In the genomic region with DNA sequence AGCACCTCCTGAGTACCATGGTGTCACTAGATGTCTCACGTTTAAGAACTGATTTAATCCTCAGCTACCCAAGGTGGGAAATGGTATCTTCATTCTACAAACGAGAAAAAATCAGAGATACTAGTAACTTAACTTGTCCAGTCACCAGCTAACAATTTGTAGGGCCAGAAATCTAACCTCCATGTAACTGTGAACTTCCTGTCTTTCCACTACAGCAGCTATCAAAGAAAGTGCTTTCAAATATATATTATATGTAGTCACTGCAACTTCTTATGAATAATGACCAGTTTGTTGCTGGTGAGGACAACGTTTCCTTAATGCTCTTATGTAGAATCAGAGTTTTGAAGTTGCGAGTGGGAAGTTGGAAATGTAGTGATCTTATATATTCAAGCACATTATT, we compare ENCODE assay signal across 9 cellular contexts. TPM values are rescaled to one million over a fixed set of nuclear protein-coding genes. Genes with fewer than 3 reads are reported as not detected.
DNase-seq lines count a peak whose midpoint lies in the region; ATAC-seq lines count a peak whose summit lies in the region.
"Had no signal": no experiment of that assay in that cellular context is flagged by ENCODE, and none has a peak within 500 bp of the region (broad histone marks: within the 10 kb centered on the region; RNA-seq: fewer than 3 reads in every experiment).

No MANE protein-coding gene starts in this region.

- H2AFZ ChIP-seq in GM23248, result no peak overlapping the region

- peaks cover 13% of the 10 kb centered on the region for H3K27me3 Mint-ChIP-seq in CD4-positive, CD25-positive, alpha-beta regulatory T cell
- H3K27me3 Mint-ChIP-seq in T-helper 17 cell, result peaks cover under 1% of the 10 kb centered on the region

- peaks cover 27% of the 10 kb centered on the region for H3K4me1 ChIP-seq in CD4-positive, CD25-positive, alpha-beta regulatory T cell (ENCODE audit: control insufficient read depth, insufficient read depth, low read length, poor library complexity, severe bottlenecking)
- H3K4me1 ChIP-seq in GM23248 (ENCODE audit: insufficient read depth), result peaks cover 12% of the 10 kb centered on the region

- peak in 1 of 3 donors; percentile 15 for DNase-seq in CD4-positive, CD25-positive, alpha-beta regulatory T cell
- peak; percentile 28 for DNase-seq in GM23248
- DNase-seq in T-helper 17 cell, result no peak
- peak; percentile 43 for DNase-seq in iris pigment epithelial cell (ENCODE audit: low read depth)
- DNase-seq in iPS-NIHi11 (ENCODE audit: low spot score), result no peak
- no peak for DNase-seq in NCI-H2029 (lab: John Stamatoyannopoulos, UW)
- DNase-seq in H7, result no peak
- DNase-seq: activated CD4-positive, alpha-beta T cell treated with anti-CD3 and anti-CD28 coated beads for 1 hour had no signal

- no peak overlapping the region for H3K27ac Mint-ChIP-seq in CD4-positive, CD25-positive, alpha-beta regulatory T cell
- peak overlapping the region; percentile 99 for H3K27ac Mint-ChIP-seq in T-helper 17 cell

- peaks cover 0 to 2% (median 0%) of the 10 kb centered on the region in 7 donors for H3K9me3 Mint-ChIP-seq in CD4-positive, CD25-positive, alpha-beta regulatory T cell

- H3K36me3 ChIP-seq in CD4-positive, CD25-positive, alpha-beta regulatory T cell (ENCODE audit: control insufficient read depth, insufficient read depth, low read length), result no peaks in the 10 kb centered on the region
- no peaks in the 10 kb centered on the region for H3K36me3 ChIP-seq in GM23248 (ENCODE audit: low read depth)
- no peaks in the 10 kb centered on the region for H3K36me3 ChIP-seq in H7 (replicated peaks; ENCODE audit: control insufficient read depth, insufficient read depth, low read length)

- peak overlapping the region in 3 of 4 donors; percentile 95 to 100 (median 97) for H3K4me3 Mint-ChIP-seq in CD4-positive, CD25-positive, alpha-beta regulatory T cell
- H3K4me3 Mint-ChIP-seq in T-helper 17 cell, result peak overlapping the region; percentile 100

- H3K36me3 Mint-ChIP-seq in CD4-positive, CD25-positive, alpha-beta regulatory T cell, result no peaks in the 10 kb centered on the region
- peaks cover 4% of the 10 kb centered on the region for H3K36me3 Mint-ChIP-seq in T-helper 17 cell (ENCODE audit: low read depth)

- H3K79me2 ChIP-seq in GM23248 (ENCODE audit: insufficient read depth), result peaks cover 63% of the 10 kb centered on the region

- H3K27me3 ChIP-seq in CD4-positive, CD25-positive, alpha-beta regulatory T cell (ENCODE audit: control insufficient read depth, insufficient read depth, low read length), result no peaks in the 10 kb centered on the region
- H3K27me3 ChIP-seq in GM23248 (replicated peaks; ENCODE audit: insufficient read depth) (no peaks in the 10 kb centered on the region), H7 (ENCODE audit: control insufficient read depth, insufficient read depth, low read length) (no peaks in the 10 kb centered on the region)

- H3K9me3 ChIP-seq in CD4-positive, CD25-positive, alpha-beta regulatory T cell (ENCODE audit: control insufficient read depth in 2 of 2, low read length in 2 of 2), result no peaks in the 10 kb centered on the region
- no peaks in the 10 kb centered on the region for H3K9me3 ChIP-seq in GM23248 (ENCODE audit: low read depth)
- H3K9me3 ChIP-seq in T-helper 17 cell (ENCODE audit: control insufficient read depth, low read length, poor library complexity, severe bottlenecking), result no peaks in the 10 kb centered on the region

- H3K9me2 ChIP-seq in GM23248 (ENCODE audit: insufficient read depth), result no peaks in the 10 kb centered on the region

- peak overlapping the region; percentile 96 for H3K4me3 ChIP-seq in CD4-positive, CD25-positive, alpha-beta regulatory T cell (ENCODE audit: low read depth, low read length)
- H3K4me3 ChIP-seq in GM23248 (peak overlapping the region; percentile 89), H7 (ENCODE audit: insufficient read depth, low read depth, low read length) (no peak overlapping the region)

- H3K4me1 Mint-ChIP-seq in CD4-positive, CD25-positive, alpha-beta regulatory T cell, result peaks cover 30 to 67% (median 45%) of the 10 kb centered on the region in 4 donors
- H3K4me1 Mint-ChIP-seq in T-helper 17 cell, result peaks cover 44% of the 10 kb centered on the region

- in situ Hi-C loops in GM23248 (cut with MboI), result no loop called here

- H3K4me2 ChIP-seq in GM23248 (ENCODE audit: unreplicated experiment), result peak overlapping the region; percentile 74

- 0 out of 2 replicates have a peak overlapping the region, but pooled peaks have one; percentile 91 for H3K9ac ChIP-seq in GM23248

- ATAC-seq in CD4-positive, CD25-positive, alpha-beta regulatory T cell (ENCODE audit: low read depth in 2 of 2), result no peak
- no peak for ATAC-seq in T-helper 17 cell
- ATAC-seq in HG02840 (IDR thresholded peaks at IDR 0.05; ENCODE audit: low FRiP score, unreplicated experiment), result no peak

- 0 out of 2 replicates have a peak, but pooled peaks cover 4% of the 10 kb centered on the region for H3F3A ChIP-seq in GM23248 (ENCODE audit: insufficient read depth)

- peaks cover 14% of the 10 kb centered on the region for H4K20me1 ChIP-seq in GM23248 (ENCODE audit: insufficient read depth)

- 38 to 44% methylated on average over 4 of the region's 4 CpGs for WGBS in GM23248 (ENCODE audit: low coverage in 1 of 2, low lambda C conversion rate in 2 of 2, missing lambda C conversion rate in 2 of 2), 2 experiments

- no peak overlapping the region for H3K27ac ChIP-seq in CD4-positive, CD25-positive, alpha-beta regulatory T cell (ENCODE audit: insufficient read depth, low read length, poor library complexity, severe bottlenecking)
- H3K27ac ChIP-seq in GM23248, result 0 out of 2 replicates have a peak overlapping the region, but pooled peaks have one; percentile 63

RNA-seq across cellular contexts. Expression of a gene that starts 1.9 kb away (rescaled TPM):
- 60.3 TPM for total RNA-seq in CD4-positive, CD25-positive, alpha-beta regulatory T cell
- 10 to 100 TPM; 12.4 to 18.6 (median 16.9) TPM for polyA plus RNA-seq in CD4-positive, CD25-positive, alpha-beta regulatory T cell
- total RNA-seq in GM23248 (2014; rRNA removed; shearing (Covaris generic)), result 15.0 and 19.5 TPM in 2 replicates
- 14.4 and 15.1 TPM in 2 replicates for polyA plus RNA-seq in GM23248 (2016; fragmentation: Nextera tagmentation; extraction: Ambion mirVana)
- 10 to 100 TPM; 41.7 to 47.3 TPM for total RNA-seq in T-helper 17 cell
- total RNA-seq in H7 (2014; rRNA removed; shearing (Covaris generic)), result 21.1 and 31.9 TPM in 2 replicates

Comparison
In these comparisons a context has a peak if more than half of its experiments do, and no peak if none do; other contexts are left out.
1. DNase-seq: peak in GM23248 (single experiment) and iris pigment epithelial cell (single experiment); none in T-helper 17 cell (0 of 3), iPS-NIHi11 (single experiment), NCI-H2029 (single experiment) and H7 (single experiment).